In the genomic region with DNA sequence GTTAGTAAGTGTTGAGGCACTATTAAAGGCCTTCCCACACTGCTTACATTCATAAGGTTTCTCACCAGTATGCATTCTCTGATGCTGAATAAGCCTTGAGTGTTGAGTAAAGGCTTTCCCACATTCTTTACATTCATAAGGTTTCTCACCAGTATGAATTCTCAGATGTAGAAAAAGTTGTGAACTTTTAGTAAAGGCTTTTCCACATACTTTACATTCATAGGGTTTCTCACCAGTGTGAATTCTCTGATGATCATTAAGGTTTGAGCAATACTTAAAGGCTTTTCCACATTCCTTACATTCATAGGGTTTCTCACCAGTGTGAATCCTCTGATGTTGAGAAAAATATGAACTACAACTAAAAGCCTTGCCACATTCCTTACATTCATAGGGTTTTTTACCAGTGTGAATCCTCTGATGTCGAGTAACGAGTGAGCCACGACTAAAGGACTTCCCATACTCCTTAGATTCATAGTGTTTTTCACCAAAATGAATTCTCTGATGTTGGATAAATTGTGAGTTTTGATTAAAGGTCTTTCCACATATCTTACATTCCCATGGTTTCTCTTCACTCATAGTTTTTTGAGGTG, we compare ENCODE assay signal across 1 cellular context.
TF ChIP-seq lines count a peak whose summit lies in the region.

No MANE protein-coding gene starts in this region.

TF ChIP-seq in liver, 16 proteins besides CTCF, POLR2A, EP300 and RAD21 (continued from another document):
- TF ChIP-seq FOXA1 (IDR thresholded peaks at IDR 0.05) (no peak), YY1 (IDR thresholded peaks at IDR 0.05) (no peak), HNF4A (conservative IDR thresholded peaks at IDR 0.05) (no peak), TAF1 (conservative IDR thresholded peaks at IDR 0.05) (no peak), RXRA (IDR thresholded peaks at IDR 0.05) (no peak)
- TF ChIP-seq, protein P1, sequence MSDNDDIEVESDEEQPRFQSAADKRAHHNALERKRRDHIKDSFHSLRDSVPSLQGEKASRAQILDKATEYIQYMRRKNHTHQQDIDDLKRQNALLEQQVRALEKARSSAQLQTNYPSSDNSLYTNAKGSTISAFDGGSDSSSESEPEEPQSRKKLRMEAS (IDR thresholded peaks at IDR 0.05) = no peak
- TF ChIP-seq, protein P2, sequence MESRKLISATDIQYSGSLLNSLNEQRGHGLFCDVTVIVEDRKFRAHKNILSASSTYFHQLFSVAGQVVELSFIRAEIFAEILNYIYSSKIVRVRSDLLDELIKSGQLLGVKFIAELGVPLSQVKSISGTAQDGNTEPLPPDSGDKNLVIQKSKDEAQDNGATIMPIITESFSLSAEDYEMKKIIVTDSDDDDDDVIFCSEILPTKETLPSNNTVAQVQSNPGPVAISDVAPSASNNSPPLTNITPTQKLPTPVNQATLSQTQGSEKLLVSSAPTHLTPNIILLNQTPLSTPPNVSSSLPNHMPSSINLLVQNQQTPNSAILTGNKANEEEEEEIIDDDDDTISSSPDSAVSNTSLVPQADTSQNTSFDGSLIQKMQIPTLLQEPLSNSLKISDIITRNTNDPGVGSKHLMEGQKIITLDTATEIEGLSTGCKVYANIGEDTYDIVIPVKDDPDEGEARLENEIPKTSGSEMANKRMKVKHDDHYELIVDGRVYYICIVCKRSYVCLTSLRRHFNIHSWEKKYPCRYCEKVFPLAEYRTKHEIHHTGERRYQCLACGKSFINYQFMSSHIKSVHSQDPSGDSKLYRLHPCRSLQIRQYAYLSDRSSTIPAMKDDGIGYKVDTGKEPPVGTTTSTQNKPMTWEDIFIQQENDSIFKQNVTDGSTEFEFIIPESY (IDR thresholded peaks at IDR 0.05) = no peak
